ENCODE assay signal across 14 cellular contexts in the genomic region with DNA sequence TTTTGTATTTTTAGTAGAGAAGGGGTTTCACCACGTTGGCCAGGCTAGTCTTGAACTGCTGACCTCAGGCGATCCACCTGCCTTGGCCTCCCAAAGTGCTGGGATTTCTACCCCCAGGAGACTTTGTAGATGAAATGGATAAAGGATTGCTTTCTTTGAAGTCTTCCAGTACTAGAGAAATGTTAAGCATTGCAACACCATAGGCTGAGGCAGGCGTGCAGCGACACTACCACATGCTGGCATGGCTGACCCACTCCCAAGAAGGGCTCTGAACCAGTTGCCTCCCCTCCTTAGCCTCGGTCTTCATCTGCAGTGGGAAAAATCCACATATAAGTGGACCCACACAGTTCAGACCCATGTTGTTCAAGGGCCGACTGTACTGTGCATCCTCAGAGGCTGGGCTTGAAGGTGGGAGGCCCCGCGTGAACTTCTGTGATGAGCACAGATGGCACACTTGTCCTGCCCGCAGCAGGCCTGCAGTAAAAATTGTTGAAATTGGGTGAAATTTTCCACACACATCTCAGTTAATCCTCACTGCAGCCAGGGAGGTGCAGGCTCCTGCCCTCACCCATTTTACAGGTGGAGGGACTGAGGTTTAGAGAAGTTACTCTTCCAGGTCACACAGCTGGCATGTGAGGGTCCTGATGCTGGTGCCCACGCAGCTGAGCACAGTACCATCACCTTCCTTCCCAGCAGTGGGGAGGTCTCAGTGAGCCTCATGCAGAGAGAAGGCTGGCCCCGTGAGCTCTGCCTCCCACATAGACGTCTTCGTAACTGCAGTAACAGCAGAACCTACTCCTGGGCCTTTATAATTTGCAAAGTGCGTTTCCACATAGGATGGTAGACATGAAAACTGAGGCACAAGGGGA. TPM values are rescaled to one million over a fixed set of nuclear protein-coding genes. Genes with fewer than 3 reads are reported as not detected.
DNase-seq lines count a peak whose midpoint lies in the region; FAIRE-seq and TF ChIP-seq lines count a peak whose summit lies in the region.
"Had no signal": no experiment of that assay in that cellular context is flagged by ENCODE, and none has a peak within 500 bp of the region (broad histone marks: within the 10 kb centered on the region; RNA-seq: fewer than 3 reads in every experiment).

No MANE protein-coding gene starts in this region.

- FAIRE-seq in H1 (lab: Jason Lieb, UNC) = no peak
- FAIRE-seq in GM12892 (lab: Jason Lieb, UNC) = no peak

- no peak overlapping the region for H3K9ac ChIP-seq in H1 (replicated peaks in 1 of 4; ENCODE audit: extremely low read depth in 1 of 4, low read depth in 3 of 4, low read length in 3 of 4)

- 81% methylated on average over 14 of the region's 14 CpGs; no CpG with 5 or more reads in 1 of the 2 experiments for WGBS in H1 (ENCODE audit: extremely low coverage in 1 of 2, insufficient coverage in 1 of 2, insufficient read length in 1 of 2, insufficient replicate concordance in 2 of 2, low coverage in 1 of 2, low lambda C conversion rate in 2 of 2, missing lambda C conversion rate in 1 of 2), 2 experiments
- WGBS in ovary, 3 donors = 86 to 88% (median 87%) methylated on average over 14 of the region's 14 CpGs

- TF ChIP-seq RAD21 in H1 (IDR thresholded peaks at IDR 0.05 in 1 of 2, conservative IDR thresholded peaks at IDR 0.05 in 1 of 2; ENCODE audit: low read depth in 2 of 2, low read length in 2 of 2) = no peak

- no peak overlapping the region for H2AK5ac ChIP-seq in H1 (ENCODE audit: low read depth, low read length)

- no peaks in the 10 kb centered on the region for H3K36me3 Mint-ChIP-seq in CD14-positive monocyte
- no peaks in the 10 kb centered on the region for H3K36me3 Mint-ChIP-seq in activated T-helper 1 cell treated with anti-CD3 and anti-CD28 coated beads, Interleukin-12 subunit alpha, Interleukin-12 subunit beta, Interleukin-2, Interleukin-4 antibody, amounts not matched to agents 30 ng/mL and 10 ng/mL and 1 ng/mL, durations not matched to agents 14 hours and 24 hours and 36 hours (ENCODE audit: low read depth)
- H3K36me3 Mint-ChIP-seq: IgD-negative memory B cell had no signal

- H3K36me3 ChIP-seq in BE2C = no peaks in the 10 kb centered on the region
- H3K36me3 ChIP-seq in H1 (ENCODE audit: control insufficient read depth in 2 of 4, insufficient read depth in 4 of 4, low read length in 3 of 4) = no peaks in the 10 kb centered on the region
- no peaks in the 10 kb centered on the region for H3K36me3 ChIP-seq in ovary

- TF ChIP-seq POLR2A in H1 (IDR thresholded peaks at IDR 0.05; ENCODE audit: control extremely low read depth in 1 of 2, low read depth in 2 of 2, low read length in 2 of 2) (no peak), ovary (IDR thresholded peaks at IDR 0.05) (no peak), GM12892 (IDR thresholded peaks at IDR 0.05; ENCODE audit: low read depth, low read length) (no peak)

- H3K9me3 ChIP-seq in BE2C (no peaks in the 10 kb centered on the region), H1 (ENCODE audit: insufficient read depth in 2 of 2, low read depth in 1 of 2, low read length in 1 of 2) (no peaks in the 10 kb centered on the region), ovary (no peaks in the 10 kb centered on the region)
- H3K9me3 ChIP-seq: BLaER1 treated with 17β-estradiol and CSF1 and Interleukin-3, amounts not matched to agents 10 nM and 100 nM had no signal

- TF ChIP-seq EP300 in H1 (IDR thresholded peaks at IDR 0.05; ENCODE audit: borderline replicate concordance in 1 of 2, low read depth in 2 of 2, low read length in 2 of 2) = no peak
- no peak for TF ChIP-seq EP300 in ovary (IDR thresholded peaks at IDR 0.05)

- peaks cover 6% of the 10 kb centered on the region for H3K4me1 Mint-ChIP-seq in CD14-positive monocyte
- peaks cover 6% of the 10 kb centered on the region for H3K4me1 Mint-ChIP-seq in activated T-helper 1 cell treated with anti-CD3 and anti-CD28 coated beads, Interleukin-12 subunit alpha, Interleukin-12 subunit beta, Interleukin-2, Interleukin-4 antibody, amounts not matched to agents 30 ng/mL and 10 ng/mL and 1 ng/mL, durations not matched to agents 14 hours and 24 hours and 36 hours (ENCODE audit: low read depth)
- H3K4me1 Mint-ChIP-seq: IgD-negative memory B cell had no signal

- H3K4ac ChIP-seq in H1 (replicated peaks; ENCODE audit: insufficient read length, low read depth, low read length) = no peak overlapping the region

- H3K27me3 ChIP-seq in BE2C (no peaks in the 10 kb centered on the region), H1 (replicated peaks in 1 of 4; ENCODE audit: control insufficient read depth in 3 of 4, extremely low read depth in 1 of 4, insufficient read depth in 3 of 4, low read length in 3 of 4) (peaks cover 0 to 4% (median 0%) of the 10 kb centered on the region in 4 experiments; a peak in 2 of 7 replicates), ovary (no peaks in the 10 kb centered on the region)

- H2BK120ac ChIP-seq in H1 (replicated peaks; ENCODE audit: low read depth, low read length) = no peak overlapping the region

- peaks cover 1 to 3% (median 2%) of the 10 kb centered on the region in 3 donors for H3K27me3 Mint-ChIP-seq in CD14-positive monocyte (ENCODE audit: low read depth in 3 of 3)
- no peaks in the 10 kb centered on the region for H3K27me3 Mint-ChIP-seq in activated T-helper 1 cell treated with anti-CD3 and anti-CD28 coated beads, Interleukin-12 subunit alpha, Interleukin-12 subunit beta, Interleukin-2, Interleukin-4 antibody, amounts not matched to agents 30 ng/mL and 10 ng/mL and 1 ng/mL, durations not matched to agents 14 hours and 24 hours and 36 hours (ENCODE audit: insufficient read depth)

- H3K4me3 Mint-ChIP-seq in CD14-positive monocyte = no peak overlapping the region
- no peak overlapping the region for H3K4me3 Mint-ChIP-seq in activated T-helper 1 cell treated with anti-CD3 and anti-CD28 coated beads, Interleukin-12 subunit alpha, Interleukin-12 subunit beta, Interleukin-2, Interleukin-4 antibody, amounts not matched to agents 30 ng/mL and 10 ng/mL and 1 ng/mL, durations not matched to agents 14 hours and 24 hours and 36 hours
- H3K4me3 Mint-ChIP-seq: H9, IgD-negative memory B cell had no signal

- H3K79me1 ChIP-seq in H1 (ENCODE audit: low read depth, low read length) = no peaks in the 10 kb centered on the region

- H3K4me2 ChIP-seq in H1 (ENCODE audit: insufficient read depth in 1 of 2, low read depth in 2 of 2, low read length in 2 of 2) = no peak overlapping the region

- peaks cover 2% of the 10 kb centered on the region; the same call in 1 of the 2 replicates for H3K23me2 ChIP-seq in H1 (ENCODE audit: low read depth, low read length)

- POLR2A ChIA-PET in H1 (lab: Charles Lee; ENCODE audit: partially characterized antibody) = no interaction called here

- H2BK12ac ChIP-seq in H1 (ENCODE audit: low read depth, low read length) = peak overlapping the region; percentile 60; the same call in 1 of the 2 replicates

- no peaks in the 10 kb centered on the region for H3K79me2 ChIP-seq in H1 (ENCODE audit: control insufficient read depth in 1 of 2, insufficient read depth in 2 of 2, low read length in 2 of 2)

- no peak overlapping the region for H3K23ac ChIP-seq in H1 (ENCODE audit: insufficient read length)

- no peak overlapping the region for H4K91ac ChIP-seq in H1 (replicated peaks; ENCODE audit: insufficient read length, low read length)

- H3K18ac ChIP-seq in H1 (ENCODE audit: extremely low read depth, low read length) = no peak overlapping the region

- no peak overlapping the region for H2BK20ac ChIP-seq in H1 (ENCODE audit: low read length)

- no peak overlapping the region for H4K5ac ChIP-seq in H1 (ENCODE audit: insufficient read length, low read depth, low read length)

- peak overlapping the region in 1 of 7 donors; percentile 41 for H3K27ac Mint-ChIP-seq in CD14-positive monocyte
- no peak overlapping the region for H3K27ac Mint-ChIP-seq in activated T-helper 1 cell treated with anti-CD3 and anti-CD28 coated beads, Interleukin-12 subunit alpha, Interleukin-12 subunit beta, Interleukin-2, Interleukin-4 antibody, amounts not matched to agents 30 ng/mL and 10 ng/mL and 1 ng/mL, durations not matched to agents 14 hours and 24 hours and 36 hours
- H3K27ac Mint-ChIP-seq: IgD-negative memory B cell had no signal

- no peak overlapping the region for H3K56ac ChIP-seq in H1 (replicated peaks; ENCODE audit: insufficient read length, low read depth, low read length)

- H3K4me3 ChIP-seq in BE2C (ENCODE audit: low read depth, low read length) = no peak overlapping the region
- no peak overlapping the region for H3K4me3 ChIP-seq in H1 (ENCODE audit: extremely low read depth in 1 of 4, insufficient read depth in 2 of 4, low read depth in 3 of 4, low read length in 4 of 4)
- no peak overlapping the region for H3K4me3 ChIP-seq in ovary
- H3K4me3 ChIP-seq: BLaER1 treated with 17β-estradiol and CSF1 and Interleukin-3, amounts not matched to agents 10 nM and 100 nM; SK-N-MC had no signal

- H2BK5ac ChIP-seq in H1 (ENCODE audit: low read depth, low read length) = no peak overlapping the region

- DNase-seq in BE2C (peak; percentile 1), CD14-positive monocyte (ENCODE audit: low spot score) (peak; percentile 10), H1 (ENCODE audit: low read depth in 1 of 2, low spot score in 2 of 2) (peak in 1 of 2 experiments; percentile 31), ovary (peak in 3 of 5 donors; percentile 9 to 32 (median 12)), NCI-H226 (no peak), GM12892 (ENCODE audit: insufficient read length) (no peak)
- DNase-seq in activated T-helper 1 cell treated with anti-CD3 and anti-CD28 coated beads, Interleukin-12 subunit alpha, Interleukin-12 subunit beta, Interleukin-2, Interleukin-4 antibody, amounts not matched to agents 30 ng/mL and 10 ng/mL and 1 ng/mL, durations not matched to agents 14 hours and 24 hours and 36 hours (ENCODE audit: low spot score) = no peak
- DNase-seq: NCI-H146, NCI-H345, NCI-H526 treated with DMSO at 0.1 percent for 48 hours had no signal

- peaks cover 0 to 6% (median 1%) of the 10 kb centered on the region in 7 donors for H3K9me3 Mint-ChIP-seq in CD14-positive monocyte
- no peaks in the 10 kb centered on the region for H3K9me3 Mint-ChIP-seq in activated T-helper 1 cell treated with anti-CD3 and anti-CD28 coated beads, Interleukin-12 subunit alpha, Interleukin-12 subunit beta, Interleukin-2, Interleukin-4 antibody, amounts not matched to agents 30 ng/mL and 10 ng/mL and 1 ng/mL, durations not matched to agents 14 hours and 24 hours and 36 hours
- H3K9me3 Mint-ChIP-seq: H9 had no signal

- H4K20me1 ChIP-seq in H1 (replicated peaks in 1 of 2; ENCODE audit: control insufficient read depth in 1 of 2, insufficient read depth in 2 of 2, low read length in 2 of 2) = no peaks in the 10 kb centered on the region

- no peak overlapping the region; the same call in 1 of the 2 replicates for H4K8ac ChIP-seq in H1 (ENCODE audit: extremely low read depth, insufficient read depth, low read length)

- no peak overlapping the region for H2AFZ ChIP-seq in H1 (ENCODE audit: low read length)

- intact Hi-C loops in CD14-positive monocyte (cut with micrococcal nuclease) = no loop called here
- intact Hi-C loops in ovary (cut with DNase I) = loop anchor here in 1 of 4 donors (10.0 kb wide), 1 partner anchor 50 kb away; no protein-coding TSS in a partner anchor
- intact Hi-C loops in activated T-helper 1 cell treated with anti-CD3 and anti-CD28 coated beads, Interleukin-12 subunit alpha, Interleukin-12 subunit beta, Interleukin-2, Interleukin-4 antibody, amounts not matched to agents 30 ng/mL and 10 ng/mL and 1 ng/mL, durations not matched to agents 14 hours and 24 hours and 36 hours (cut with micrococcal nuclease) = no loop called here

- CTCF ChIA-PET in H1 (lab: Charles Lee; ENCODE audit: partially characterized antibody) = interaction anchor here (0.6 to 4.5 kb wide), 11 partner anchors 9 to 128 kb away, joined by 3 to 43 read pairs (median 3); no protein-coding TSS in a partner anchor

- TF ChIP-seq CTCF in BE2C (IDR thresholded peaks at IDR 0.05; ENCODE audit: low read depth, low read length) (no peak), CD14-positive monocyte (IDR thresholded peaks at IDR 0.05) (no peak), H1 (IDR thresholded peaks at IDR 0.05; ENCODE audit: control extremely low read depth in 1 of 3, insufficient read depth in 1 of 3, low read depth in 1 of 3, low read length in 3 of 3) (no peak), ovary (IDR thresholded peaks at IDR 0.05) (no peak)

- H3K14ac ChIP-seq in H1 (ENCODE audit: insufficient read length) = no peak overlapping the region

- no peak overlapping the region for H2BK15ac ChIP-seq in H1 (ENCODE audit: low read length)

- H3K4me1 ChIP-seq in BE2C (peaks cover 6% of the 10 kb centered on the region), H1 (replicated peaks in 1 of 4; ENCODE audit: control insufficient read depth in 3 of 4, insufficient read depth in 4 of 4, low read length in 3 of 4) (peaks cover 0 to 9% (median 6%) of the 10 kb centered on the region in 4 experiments; a peak in 4 of 7 replicates), ovary (ENCODE audit: insufficient read depth) (peaks cover 30% of the 10 kb centered on the region)

- H3K27ac ChIP-seq in H1 (ENCODE audit: low read depth, low read length) (no peak overlapping the region), ovary (no peak overlapping the region)
- H3K27ac ChIP-seq: SK-N-MC had no signal

RNA-seq across cellular contexts. Expression of gene HTRA3, which starts 35.5 kb away (rescaled TPM):
- not detected for polyA plus RNA-seq in BE2C (2012; ENCODE audit: insufficient read depth, insufficient read length, low read depth)
- polyA plus RNA-seq in CD14-positive monocyte (not detected), H1 (2011; rRNA removed) (4.5 and 5.8 TPM in 2 replicates), ovary (100 to 1,000 TPM; 122 to 163 TPM)
- total RNA-seq in H1 (2021; fragmentation: NEBNext Ultra II Directional; extraction: Animal tissue kit (Norgen Biotek cat#: 25700)) = 2.9 and 3.2 TPM in 2 replicates
- 3.3 TPM for polyA plus RNA-seq in H1 (2011; cell fraction: cytosol; rRNA removed)
- polyA plus RNA-seq in H1 (2011; cell fraction: nucleus; rRNA removed) = 3.1 TPM
- 2.8 to 5.6 TPM (median 4.0 TPM) in 4 replicates for polyA plus RNA-seq in H1 (2012, experiment 1 of 2)
- polyA plus RNA-seq in H1 (2012, experiment 2 of 2) = 3.3 TPM
- polyA plus RNA-seq in H1 (2013, experiment 1 of 2) = 3.4 TPM
- polyA plus RNA-seq in H1 (2013, experiment 2 of 2) = 3.3 TPM
- 1.1 and 1.2 TPM in 2 replicates for polyA minus RNA-seq in H1 (2011; rRNA and poly(A)+ RNA removed)
- 1.2 TPM for polyA minus RNA-seq in H1 (2011; cell fraction: cytosol; rRNA and poly(A)+ RNA removed)
- 1.3 TPM for polyA minus RNA-seq in H1 (2011; cell fraction: nucleus; rRNA and poly(A)+ RNA removed)
- total RNA-seq in ovary = 100 to 1,000 TPM in 1 of 7 donors, 10 to 100 TPM in 6; 36.2 to 160 (median 62.3) TPM
- polyA plus RNA-seq in GM12892 (2012; ENCODE audit: missing spikeins) = not detected
- total RNA-seq in activated T-helper 1 cell treated with anti-CD3 and anti-CD28 coated beads, Interleukin-12 subunit alpha, Interleukin-12 subunit beta, Interleukin-2, Interleukin-4 antibody, amounts not matched to agents 30 ng/mL and 10 ng/mL and 1 ng/mL, durations not matched to agents 14 hours and 24 hours and 36 hours = not detected in 2 replicates
- polyA plus RNA-seq: IgD-negative memory B cell had no signal

Comparison
In these comparisons a context has a peak if more than half of its experiments do, and no peak if none do; other contexts are left out.
1. DNase-seq: peak in BE2C (single experiment), CD14-positive monocyte (single experiment) and ovary (3 of 5); none in NCI-H226 (single experiment), GM12892 (single experiment) and activated T-helper 1 cell treated with anti-CD3 and anti-CD28 coated beads, Interleukin-12 subunit alpha, Interleukin-12 subunit beta, Interleukin-2, Interleukin-4 antibody, amounts not matched to agents 30 ng/mL and 10 ng/mL and 1 ng/mL, durations not matched to agents 14 hours and 24 hours and 36 hours (single experiment).